In the genomic region with DNA sequence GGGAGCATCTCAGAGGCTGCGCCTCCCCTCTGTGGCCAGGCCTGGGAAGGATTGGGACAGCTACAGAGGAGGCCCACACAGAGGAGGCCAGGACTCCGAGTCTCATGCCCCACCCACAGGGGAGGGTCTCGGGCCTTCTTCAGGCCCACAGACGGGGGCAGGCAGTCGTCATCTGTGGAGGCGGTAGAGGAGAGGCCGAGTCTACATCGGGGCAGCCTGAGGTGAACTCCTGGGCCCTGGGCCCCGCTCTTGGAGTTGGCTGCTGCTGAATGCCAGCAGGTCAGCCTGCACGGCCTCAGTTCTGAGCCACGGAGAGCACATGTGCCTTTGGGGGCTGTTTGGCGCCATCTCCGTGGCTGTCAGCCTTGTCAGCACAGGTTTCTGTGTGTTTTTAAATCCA, we compare ENCODE assay signal across 21 cellular contexts. TPM values are rescaled to one million over a fixed set of nuclear protein-coding genes. Genes with fewer than 3 reads are reported as not detected.
DNase-seq lines count a peak whose midpoint lies in the region; ATAC-seq and TF ChIP-seq lines count a peak whose summit lies in the region.
"Had no signal": no experiment of that assay in that cellular context is flagged by ENCODE, and none has a peak within 500 bp of the region (broad histone marks: within the 10 kb centered on the region; RNA-seq: fewer than 3 reads in every experiment).

No MANE protein-coding gene starts in this region.

- no peaks in the 10 kb centered on the region for H3K27me3 ChIP-seq in BLaER1
- no peaks in the 10 kb centered on the region for H3K27me3 ChIP-seq in CD4-positive, alpha-beta T cell (ENCODE audit: control insufficient read depth, insufficient read depth, low read length)
- H3K27me3 ChIP-seq in psoas muscle (ENCODE audit: insufficient read depth in 3 of 3, low read length in 2 of 3) = no peaks in the 10 kb centered on the region
- no peaks in the 10 kb centered on the region for H3K27me3 ChIP-seq in CD8-positive, alpha-beta memory T cell (ENCODE audit: insufficient read depth, low read length, poor library complexity, severe bottlenecking)

- H3K27ac ChIP-seq in BLaER1 (0 out of 2 replicates have a peak overlapping the region, but pooled peaks have one; percentile 9), psoas muscle (peak overlapping the region; percentile 70)
- H3K27ac ChIP-seq in CD4-positive, alpha-beta T cell (ENCODE audit: low read depth, low read length) = no peak overlapping the region
- H3K27ac ChIP-seq in CD8-positive, alpha-beta memory T cell (ENCODE audit: low read depth, low read length) = no peak overlapping the region
- H3K27ac ChIP-seq: SK-N-MC had no signal

- DNase-seq in CD4-positive, alpha-beta T cell = no peak
- DNase-seq in psoas muscle = peak in 1 of 2 donors; percentile 53
- DNase-seq in NCI-H187 (lab: John Stamatoyannopoulos, UW) = no peak
- DNase-seq in activated CD4-positive, CD25-positive, alpha-beta regulatory T cell treated with anti-CD3 and anti-CD28 coated beads, Interleukin-2, amount 50 U/mL, for 72 hours = no peak
- DNase-seq in CD8-positive, alpha-beta memory T cell = no peak
- DNase-seq: Calu3; CD4-positive, alpha-beta memory T cell; DMS153; Kasumi-1; NCI-H1694; NCI-H2081 treated with DMSO at 0.1 percent for 48 hours; NCI-H2171 treated with DMSO at 0.1 percent for 48 hours; NCI-H524 treated with DMSO at 0.1 percent for 48 hours; NCI-H82; SHP77 had no signal

- ATAC-seq in CD4-positive, alpha-beta T cell (ENCODE audit: poor library complexity) = no peak
- ATAC-seq in activated T-helper 17 cell treated with anti-CD3 and anti-CD28 coated beads, Interleukin-2, amount 50 U/mL, for 72 hours (replicated peaks) = no peak
- ATAC-seq in psoas muscle (peak in 2 of 4 donors; percentile 36 to 63), HG03565 (IDR thresholded peaks at IDR 0.05; ENCODE audit: unreplicated experiment) (no peak)
- ATAC-seq: HCT116 had no signal

- peaks cover 38% of the 10 kb centered on the region for H4K20me1 ChIP-seq in BLaER1

- no peak overlapping the region for H3K4me3 Mint-ChIP-seq in CD4-positive, alpha-beta T cell
- H3K4me3 Mint-ChIP-seq in activated T-helper 17 cell treated with anti-CD3 and anti-CD28 coated beads, Interleukin-2, amount 50 U/mL, for 72 hours = no peak overlapping the region
- H3K4me3 Mint-ChIP-seq in CD8-positive, alpha-beta memory T cell = peak overlapping the region in 1 of 7 donors; percentile 24
- H3K4me3 Mint-ChIP-seq: CD4-positive, alpha-beta memory T cell had no signal

- TF ChIP-seq CTCF in CD4-positive, alpha-beta T cell (IDR thresholded peaks at IDR 0.05) = no peak
- TF ChIP-seq CTCF in psoas muscle (IDR thresholded peaks at IDR 0.05) = no peak

- peak overlapping the region; percentile 7; the same call in 1 of the 2 replicates for H3K9ac ChIP-seq in BLaER1

- CTCF ChIA-PET in CD4-positive, alpha-beta T cell (lab: Charles Lee) = no interaction called here
- CTCF ChIA-PET in CD8-positive, alpha-beta memory T cell (lab: Charles Lee) = no interaction called here

- H3K36me3 ChIP-seq in BLaER1 (peaks cover 67% of the 10 kb centered on the region), psoas muscle (ENCODE audit: insufficient read depth in 1 of 2, low read depth in 1 of 2) (peaks cover 2 to 72% of the 10 kb centered on the region in 2 donors)
- peaks cover 7% of the 10 kb centered on the region for H3K36me3 ChIP-seq in CD8-positive, alpha-beta memory T cell (ENCODE audit: insufficient read depth, low read length)

- no peak overlapping the region for H3K4me2 ChIP-seq in BLaER1

- H3K9me3 Mint-ChIP-seq in CD4-positive, alpha-beta T cell = no peaks in the 10 kb centered on the region
- no peaks in the 10 kb centered on the region for H3K9me3 Mint-ChIP-seq in activated T-helper 17 cell treated with anti-CD3 and anti-CD28 coated beads, Interleukin-2, amount 50 U/mL, for 72 hours
- H3K9me3 Mint-ChIP-seq in CD8-positive, alpha-beta memory T cell = no peaks in the 10 kb centered on the region

- H3K9me3 ChIP-seq in BLaER1 (no peaks in the 10 kb centered on the region), psoas muscle (no peaks in the 10 kb centered on the region)
- H3K9me3 ChIP-seq in CD4-positive, alpha-beta T cell (ENCODE audit: control insufficient read depth, low read length) = no peaks in the 10 kb centered on the region
- no peaks in the 10 kb centered on the region for H3K9me3 ChIP-seq in CD8-positive, alpha-beta memory T cell (ENCODE audit: low read length)

- peaks cover 28% of the 10 kb centered on the region for H3K36me3 Mint-ChIP-seq in CD4-positive, alpha-beta T cell (ENCODE audit: low read depth)
- peaks cover 30% of the 10 kb centered on the region for H3K36me3 Mint-ChIP-seq in activated T-helper 17 cell treated with anti-CD3 and anti-CD28 coated beads, Interleukin-2, amount 50 U/mL, for 72 hours (ENCODE audit: low read depth)
- H3K36me3 Mint-ChIP-seq in CD8-positive, alpha-beta memory T cell = peaks cover 0 to 63% (median 2%) of the 10 kb centered on the region in 3 donors

- peaks cover 5% of the 10 kb centered on the region for H3K4me1 Mint-ChIP-seq in CD4-positive, alpha-beta T cell (ENCODE audit: low read depth)
- no peaks in the 10 kb centered on the region for H3K4me1 Mint-ChIP-seq in activated T-helper 17 cell treated with anti-CD3 and anti-CD28 coated beads, Interleukin-2, amount 50 U/mL, for 72 hours
- peaks cover 0 to 3% (median 0%) of the 10 kb centered on the region in 3 donors for H3K4me1 Mint-ChIP-seq in CD8-positive, alpha-beta memory T cell
- H3K4me1 Mint-ChIP-seq: CD4-positive, alpha-beta memory T cell had no signal

- no peaks in the 10 kb centered on the region for H3K27me3 Mint-ChIP-seq in CD4-positive, alpha-beta T cell
- H3K27me3 Mint-ChIP-seq in activated T-helper 17 cell treated with anti-CD3 and anti-CD28 coated beads, Interleukin-2, amount 50 U/mL, for 72 hours = no peaks in the 10 kb centered on the region
- H3K27me3 Mint-ChIP-seq in CD8-positive, alpha-beta memory T cell = no peaks in the 10 kb centered on the region
- H3K27me3 Mint-ChIP-seq: CD4-positive, alpha-beta memory T cell had no signal

- H3K4me3 ChIP-seq in BLaER1 (no peak overlapping the region), psoas muscle (no peak overlapping the region)
- H3K4me3 ChIP-seq in CD8-positive, alpha-beta memory T cell (ENCODE audit: low read length) = no peak overlapping the region
- H3K4me3 ChIP-seq: SK-N-MC had no signal

- POLR2A ChIA-PET in CD4-positive, alpha-beta T cell (lab: Charles Lee) = no interaction called here
- POLR2A ChIA-PET in CD8-positive, alpha-beta memory T cell (lab: Charles Lee) = no interaction called here

- H3K4me1 ChIP-seq in BLaER1 (peaks cover 49% of the 10 kb centered on the region), psoas muscle (peaks cover 30% of the 10 kb centered on the region)
- H3K4me1 ChIP-seq in CD8-positive, alpha-beta memory T cell (ENCODE audit: insufficient read depth, low read length) = no peaks in the 10 kb centered on the region

- H3K27ac Mint-ChIP-seq in CD4-positive, alpha-beta T cell = peak overlapping the region; percentile 24
- H3K27ac Mint-ChIP-seq in activated T-helper 17 cell treated with anti-CD3 and anti-CD28 coated beads, Interleukin-2, amount 50 U/mL, for 72 hours = peak overlapping the region; percentile 38
- H3K27ac Mint-ChIP-seq in CD8-positive, alpha-beta memory T cell = no peak overlapping the region

- WGBS in psoas muscle, 3 donors = 62 to 74% (median 72%) methylated on average over 12 to 13 of the region's 13 CpGs

- intact Hi-C loops in CD4-positive, alpha-beta T cell (cut with DNase I, micrococcal nuclease) = no loop called here
- intact Hi-C loops in psoas muscle (cut with DNase I) = no loop called here

RNA-seq across cellular contexts. Expression of gene NUDT16L1, which starts 8.1 kb away (rescaled TPM):
- 10 to 100 TPM; 75.2 to 78.9 TPM for total RNA-seq in CD4-positive, alpha-beta T cell
- 10 to 100 TPM; 16.8 to 28.7 TPM for total RNA-seq in activated T-helper 17 cell treated with anti-CD3 and anti-CD28 coated beads, Interleukin-2, amount 50 U/mL, for 72 hours
- total RNA-seq in psoas muscle = 10 to 100 TPM in 1 of 4 donors, 1 to 10 TPM in 3; 6.3 to 20.2 (median 8.4) TPM
- polyA plus RNA-seq in psoas muscle = 1 to 10 TPM; 6.6 to 9.7 (median 7.4) TPM
- total RNA-seq in CD8-positive, alpha-beta memory T cell = 10 to 100 TPM; 40.6 to 47.7 TPM
- polyA plus RNA-seq in CD8-positive, alpha-beta memory T cell = 89.2 TPM

RNA-seq across cellular contexts. Expression of gene ANKS3, which starts 48.8 kb away (rescaled TPM):
- 10 to 100 TPM; 13.5 TPM for total RNA-seq in CD4-positive, alpha-beta T cell
- 10 to 100 TPM; 14.0 to 15.7 TPM for total RNA-seq in activated T-helper 17 cell treated with anti-CD3 and anti-CD28 coated beads, Interleukin-2, amount 50 U/mL, for 72 hours
- total RNA-seq in psoas muscle = 1 to 10 TPM; 5.2 to 9.1 (median 7.4) TPM
- polyA plus RNA-seq in psoas muscle = 10 to 100 TPM; 10.7 to 15.0 (median 14.2) TPM
- 10 to 100 TPM; 16.9 to 18.5 TPM for total RNA-seq in CD8-positive, alpha-beta memory T cell
- 4.3 TPM for polyA plus RNA-seq in CD8-positive, alpha-beta memory T cell

RNA-seq across cellular contexts. Expression of gene DNAAF8, which starts 49.0 kb away (rescaled TPM):
- under 1 TPM in 1 of 2 experiments, not detected in 1; 0.25 TPM for total RNA-seq in CD4-positive, alpha-beta T cell
- total RNA-seq in activated T-helper 17 cell treated with anti-CD3 and anti-CD28 coated beads, Interleukin-2, amount 50 U/mL, for 72 hours = not detected
- total RNA-seq in psoas muscle = 1 to 10 TPM in 1 of 4 donors, under 1 TPM in 2, not detected in 1; 0.42 to 1.1 (median 0.71) TPM
- polyA plus RNA-seq in psoas muscle = 1 to 10 TPM; 1.2 to 2.1 (median 1.8) TPM
- total RNA-seq in CD8-positive, alpha-beta memory T cell = under 1 TPM; 0.15 to 0.31 TPM
- 0.35 TPM for polyA plus RNA-seq in CD8-positive, alpha-beta memory T cell
- total RNA-seq: H1 had no signal

Comparison
In these comparisons a context has a peak if more than half of its experiments do, and no peak if none do; other contexts are left out.
1. H3K27ac ChIP-seq: peak in BLaER1 (single experiment) and psoas muscle (single experiment); none in CD4-positive, alpha-beta T cell (single experiment) and CD8-positive, alpha-beta memory T cell (single experiment).
2. H3K27ac Mint-ChIP-seq: peak in CD4-positive, alpha-beta T cell (single experiment) and activated T-helper 17 cell treated with anti-CD3 and anti-CD28 coated beads, Interleukin-2, amount 50 U/mL, for 72 hours (single experiment); none in CD8-positive, alpha-beta memory T cell (0 of 8).